9 cellular contexts compared by ENCODE assay signal in the genomic region with DNA sequence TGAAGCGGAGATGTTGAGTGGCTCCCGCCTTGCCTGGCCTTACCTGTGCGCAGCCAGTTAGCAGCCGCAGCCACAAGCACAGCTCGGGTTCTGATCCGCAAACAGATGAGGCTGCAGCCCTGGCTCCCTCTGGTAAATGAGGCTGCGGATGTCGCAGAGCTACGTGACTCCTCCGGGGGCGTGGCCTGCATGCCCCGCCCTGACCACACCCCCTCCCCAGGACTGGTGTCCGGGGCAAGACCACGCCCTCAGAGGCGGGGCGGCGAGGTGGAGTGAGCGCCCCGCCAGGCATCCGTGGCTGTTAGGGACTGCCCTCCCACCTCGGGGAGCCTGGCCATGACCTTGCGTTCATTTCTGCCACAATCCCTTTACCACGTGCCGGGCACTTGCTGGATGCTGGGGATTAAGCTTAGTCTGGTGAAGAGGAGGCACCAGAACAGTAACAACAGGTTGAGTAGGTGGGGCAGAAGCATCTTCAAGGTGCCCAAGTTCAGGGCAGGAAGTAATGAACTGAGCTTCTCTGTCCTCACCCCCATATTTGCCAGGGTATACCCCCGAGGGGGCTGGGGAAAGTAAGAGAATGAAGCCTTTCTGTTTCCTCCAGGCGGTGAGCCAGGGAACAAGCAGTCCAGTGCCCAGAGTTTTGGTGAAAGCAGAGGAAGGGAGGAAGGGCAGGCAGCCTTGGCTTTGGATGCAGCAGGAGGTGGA. TPM values are rescaled to one million over a fixed set of nuclear protein-coding genes. Genes with fewer than 3 reads are reported as not detected.
DNase-seq lines count a peak whose midpoint lies in the region; ATAC-seq, FAIRE-seq and TF ChIP-seq lines count a peak whose summit lies in the region.
"Had no signal": no experiment of that assay in that cellular context is flagged by ENCODE, and none has a peak within 500 bp of the region (broad histone marks: within the 10 kb centered on the region; RNA-seq: fewer than 3 reads in every experiment).

TSS of gene ALDOC (minus strand) at position 138 of the 708 bp plus-strand sequence. CDS start 1,363 bp downstream, outside the sequence.

- H3K9me3 ChIP-seq in kidney (ENCODE audit: control insufficient read depth in 1 of 2, low read length in 2 of 2) = no peaks in the 10 kb centered on the region

- H3K9ac ChIP-seq in kidney (ENCODE audit: low read length in 2 of 2) = no peak within 1 kb of the TSS

- H3K4me1 ChIP-seq in kidney (ENCODE audit: control insufficient read depth in 1 of 2, insufficient read depth in 1 of 2, low read depth in 1 of 2, low read length in 2 of 2) = peaks cover 4 to 5% of the 10 kb centered on the region in 2 donors

- TF ChIP-seq CTCF in kidney (IDR thresholded peaks at IDR 0.05; ENCODE audit: borderline replicate concordance, extremely low read depth, insufficient read depth) = no peak

- no peak for FAIRE-seq in kidney (lab: Jason Lieb, UNC)
- FAIRE-seq: A204.1 had no signal

- H3K4me3 ChIP-seq in kidney (ENCODE audit: low read length in 2 of 2) = peak within 1 kb of the TSS; percentile 40 to 43

- H3K27ac ChIP-seq in kidney (ENCODE audit: low read depth in 2 of 2, low read length in 2 of 2) = no peak within 1 kb of the TSS

- ATAC-seq in HG03039 (IDR thresholded peaks at IDR 0.05; ENCODE audit: unreplicated experiment) = peak; percentile 81
- peak; percentile 93 to 96 for ATAC-seq in activated CD4-positive, CD25-positive, alpha-beta regulatory T cell treated with anti-CD3 and anti-CD28 coated beads, Interleukin-2, amount 50 U/mL, for 24 hours

- DNase-seq in NCI-H1417 (lab: John Stamatoyannopoulos, UW) (peak; percentile 41 to 98 (median 64)), NCI-H1417 treated with DMSO at 0.1 percent for 48 hours (lab: John Stamatoyannopoulos, UW) (no peak), NCI-H2196 treated with DMSO at 0.1 percent for 48 hours (lab: John Stamatoyannopoulos, UW; ENCODE audit: unreplicated experiment) (peak; percentile 68), kidney (peak; percentile 98)
- peak; percentile 96 for DNase-seq in central memory CD4-positive, alpha-beta T cell
- DNase-seq in stimulated activated CD4-positive, alpha-beta T cell treated with anti-CD3 and anti-CD28 coated beads, Interleukin-15, amount 100 ng/mL, for 24 hours = peak; percentile 99

- H3K36me3 ChIP-seq in kidney (ENCODE audit: control insufficient read depth in 1 of 2, insufficient read depth in 2 of 2, low read length in 2 of 2) = peaks cover 5 to 12% of the 10 kb centered on the region in 2 donors

- intact Hi-C loops in kidney (cut with DNase I) = no loop called here

RNA-seq across cellular contexts. Expression of gene ALDOC, which starts in this region (rescaled TPM):
- 7.1 TPM for total RNA-seq in kidney
- polyA plus RNA-seq in kidney (ENCODE audit: insufficient read depth, low read depth, low replicate concordance) = 21.9 TPM
